In the genomic region with DNA sequence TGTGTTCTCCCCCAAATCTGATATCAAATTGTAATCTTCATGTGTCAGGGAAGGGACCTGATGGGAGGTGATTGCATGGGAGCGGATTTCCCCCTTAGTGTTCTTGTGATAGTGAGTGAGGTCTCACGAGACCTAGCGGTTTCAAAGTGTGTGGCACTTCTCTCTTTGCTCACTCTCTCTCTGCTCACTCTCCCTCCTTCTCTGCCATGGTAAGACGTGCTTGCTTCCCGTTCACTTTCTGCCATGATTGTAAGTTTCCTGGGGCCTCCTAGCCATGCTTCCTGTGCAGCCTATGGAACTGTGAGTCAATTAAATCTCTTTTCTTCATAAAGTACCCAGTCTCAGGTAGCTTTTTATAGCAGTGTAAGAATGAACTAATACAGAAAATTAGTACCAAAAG, we compare ENCODE assay signal across 29 cellular contexts. TPM values are rescaled to one million over a fixed set of nuclear protein-coding genes. Genes with fewer than 3 reads are reported as not detected.
DNase-seq lines count a peak whose midpoint lies in the region; ATAC-seq and TF ChIP-seq lines count a peak whose summit lies in the region.
"Had no signal": no experiment of that assay in that cellular context is flagged by ENCODE, and none has a peak within 500 bp of the region (broad histone marks: within the 10 kb centered on the region; RNA-seq: fewer than 3 reads in every experiment).

No MANE protein-coding gene starts in this region.

- peak; percentile 59 for ATAC-seq in GM18909 (IDR thresholded peaks at IDR 0.05; ENCODE audit: poor library complexity, unreplicated experiment)
- ATAC-seq in HG02885 (IDR thresholded peaks at IDR 0.05; ENCODE audit: poor library complexity, unreplicated experiment): peak; percentile 51
- ATAC-seq: A549, body of pancreas, lower lobe of right lung, T-helper 17 cell had no signal

- DNase-seq in GM12865 (ENCODE audit: low read depth) (peak; percentile 59), PC-9 (no peak), NCI-H1694 (lab: John Stamatoyannopoulos, UW) (no peak), superior temporal gyrus (ENCODE audit: extremely low spot score) (no peak), NCI-H510A (lab: John Stamatoyannopoulos, UW) (no peak), Caco-2 (no peak)
- DNase-seq: activated CD4-positive, alpha-beta T cell treated with anti-CD3 and anti-CD28 coated beads for 4 hours; activated CD8-positive, alpha-beta memory T cell treated with anti-CD3 and anti-CD28 coated beads for 24 hours; activated gamma-delta T cell; activated T-cell treated with anti-CD3 and anti-CD28 coated beads, Interleukin-2, amount 50 U/mL, for 1 hour; body of pancreas; cerebellar nuclear complex; kidney glomerular epithelial cell; lower lobe of right lung; NCI-H1417; NCI-H2107; NCI-H446 treated with DMSO at 0.1 percent for 48 hours; stimulated activated CD4-positive, alpha-beta T cell treated with anti-CD3 and anti-CD28 coated beads, Interleukin-4, amount 100 ng/mL, for 24 hours; stimulated activated naive CD4-positive, alpha-beta T cell; T-helper 17 cell; testis had no signal

- no peaks in the 10 kb centered on the region for H3K27me3 Mint-ChIP-seq in Caco-2 (ENCODE audit: insufficient read depth, unreplicated experiment)

- H4K20me1 ChIP-seq in PC-9 (ENCODE audit: insufficient read depth): no peaks in the 10 kb centered on the region

- H3K4me3 Mint-ChIP-seq in Caco-2 (ENCODE audit: unreplicated experiment): no peak overlapping the region
- H3K4me3 Mint-ChIP-seq: T-helper 17 cell had no signal

- CTCF ChIA-PET in PC-9 (lab: Charles Lee): no interaction called here
- CTCF ChIA-PET in Caco-2 (lab: Charles Lee): no interaction called here

- H3K9me2 ChIP-seq in PC-9 (ENCODE audit: insufficient read depth): no peaks in the 10 kb centered on the region

- H3K27me3 ChIP-seq in PC-9 (ENCODE audit: insufficient read depth, low read depth): no peaks in the 10 kb centered on the region
- no peaks in the 10 kb centered on the region for H3K27me3 ChIP-seq in Caco-2 (replicated peaks; ENCODE audit: control insufficient read depth, insufficient read depth, low read length)
- H3K27me3 ChIP-seq: body of pancreas, right atrium auricular region, testis, vagina had no signal

- H3K27ac Mint-ChIP-seq in Caco-2 (ENCODE audit: unreplicated experiment): no peak overlapping the region
- H3K27ac Mint-ChIP-seq: T-helper 17 cell had no signal

- TF ChIP-seq CTCF in GM12865 (IDR thresholded peaks at IDR 0.05; ENCODE audit: insufficient read depth, low read depth, low read length, missing control alignments): no peak
- no peak for TF ChIP-seq CTCF in PC-9 (conservative IDR thresholded peaks at IDR 0.05)
- no peak for TF ChIP-seq CTCF in Caco-2 (IDR thresholded peaks at IDR 0.05; ENCODE audit: insufficient read depth in 1 of 2, low read depth in 1 of 2, low read length in 1 of 2, severe bottlenecking in 1 of 2, unreplicated experiment in 1 of 2)

- no peak overlapping the region for H3K27ac ChIP-seq in PC-9
- H3K27ac ChIP-seq: A549, body of pancreas, lower lobe of right lung, parathyroid adenoma, right atrium auricular region, testis, vagina had no signal

- POLR2A ChIA-PET in PC-9 (lab: Charles Lee; ENCODE audit: unreplicated experiment): no interaction called here
- POLR2A ChIA-PET in Caco-2 (lab: Charles Lee): no interaction called here

- BruUV-seq in PC-9 (replicated peaks; lab: Mats Ljungman, UMichigan): no TSS peak
- no TSS peak for BruUV-seq in Caco-2 (replicated peaks; lab: Mats Ljungman, UMichigan)

- no peaks in the 10 kb centered on the region for H3K36me3 Mint-ChIP-seq in Caco-2 (ENCODE audit: insufficient read depth, unreplicated experiment)

- H2AFZ ChIP-seq in PC-9: peak overlapping the region; percentile 9; the same call in 1 of the 2 replicates
- H2AFZ ChIP-seq: parathyroid adenoma had no signal

- H3K9me3 ChIP-seq in PC-9 (ENCODE audit: insufficient read depth, low read depth) (no peaks in the 10 kb centered on the region), Caco-2 (no peaks in the 10 kb centered on the region)
- H3K9me3 ChIP-seq: A549, body of pancreas, lower lobe of right lung, right atrium auricular region, testis, vagina had no signal

- no peaks in the 10 kb centered on the region for H3K36me3 ChIP-seq in PC-9 (ENCODE audit: low read depth)
- no peaks in the 10 kb centered on the region for H3K36me3 ChIP-seq in Caco-2 (ENCODE audit: control insufficient read depth, insufficient read depth, low read length)
- H3K36me3 ChIP-seq: lower lobe of right lung, right atrium auricular region, vagina had no signal

- H3F3A ChIP-seq in PC-9 (ENCODE audit: insufficient read depth, low read depth): no peaks in the 10 kb centered on the region

- H3K4me3 ChIP-seq in GM12865 (ENCODE audit: low read depth, low read length): peak overlapping the region; percentile 4
- H3K4me3 ChIP-seq in PC-9: no peak overlapping the region
- no peak overlapping the region for H3K4me3 ChIP-seq in Caco-2 (ENCODE audit: low read depth, low read length)
- H3K4me3 ChIP-seq: A549, body of pancreas, lower lobe of right lung, right atrium auricular region, testis, vagina had no signal

- no peaks in the 10 kb centered on the region for H3K9me3 Mint-ChIP-seq in Caco-2 (ENCODE audit: unreplicated experiment)

- intact Hi-C loops in PC-9 (cut with micrococcal nuclease; ENCODE audit: unreplicated experiment) (no loop called here), Caco-2 (cut with micrococcal nuclease; ENCODE audit: unreplicated experiment) (no loop called here)

- no peak overlapping the region for H3K4me2 ChIP-seq in PC-9
- H3K4me2 ChIP-seq: A549 had no signal

- no peaks in the 10 kb centered on the region for H3K4me1 ChIP-seq in PC-9 (replicated peaks; ENCODE audit: insufficient read depth)
- H3K4me1 ChIP-seq in Caco-2: no peaks in the 10 kb centered on the region
- H3K4me1 ChIP-seq: A549, body of pancreas, lower lobe of right lung, parathyroid adenoma, right atrium auricular region, testis, vagina had no signal

- no peaks in the 10 kb centered on the region for H3K79me2 ChIP-seq in PC-9 (ENCODE audit: low read depth)
- H3K79me2 ChIP-seq: parathyroid adenoma had no signal

- no peaks in the 10 kb centered on the region for H3K4me1 Mint-ChIP-seq in Caco-2 (ENCODE audit: low read depth, unreplicated experiment)
- H3K4me1 Mint-ChIP-seq: T-helper 17 cell had no signal

RNA-seq across cellular contexts. Expression of gene OR5H6, which starts 30.6 kb away (rescaled TPM):
- not detected in 2 replicates for total RNA-seq in PC-9 (2021)
- not detected in 2 replicates for total RNA-seq in Caco-2 (2022)
- total RNA-seq: body of pancreas, lower lobe of right lung, MCF 10A, right atrium auricular region, SK-MEL-5, T-helper 17 cell, testis, vagina had no signal

RNA-seq across cellular contexts. Expression of gene OR5H2, which starts 48.8 kb away (rescaled TPM):
- total RNA-seq in PC-9 (2021): not detected in 2 replicates
- not detected in 2 replicates for total RNA-seq in Caco-2 (2022)
- total RNA-seq: body of pancreas, lower lobe of right lung, MCF 10A, right atrium auricular region, SK-MEL-5, T-helper 17 cell, testis, vagina had no signal
